10 cellular contexts compared by ENCODE assay signal in the genomic region with DNA sequence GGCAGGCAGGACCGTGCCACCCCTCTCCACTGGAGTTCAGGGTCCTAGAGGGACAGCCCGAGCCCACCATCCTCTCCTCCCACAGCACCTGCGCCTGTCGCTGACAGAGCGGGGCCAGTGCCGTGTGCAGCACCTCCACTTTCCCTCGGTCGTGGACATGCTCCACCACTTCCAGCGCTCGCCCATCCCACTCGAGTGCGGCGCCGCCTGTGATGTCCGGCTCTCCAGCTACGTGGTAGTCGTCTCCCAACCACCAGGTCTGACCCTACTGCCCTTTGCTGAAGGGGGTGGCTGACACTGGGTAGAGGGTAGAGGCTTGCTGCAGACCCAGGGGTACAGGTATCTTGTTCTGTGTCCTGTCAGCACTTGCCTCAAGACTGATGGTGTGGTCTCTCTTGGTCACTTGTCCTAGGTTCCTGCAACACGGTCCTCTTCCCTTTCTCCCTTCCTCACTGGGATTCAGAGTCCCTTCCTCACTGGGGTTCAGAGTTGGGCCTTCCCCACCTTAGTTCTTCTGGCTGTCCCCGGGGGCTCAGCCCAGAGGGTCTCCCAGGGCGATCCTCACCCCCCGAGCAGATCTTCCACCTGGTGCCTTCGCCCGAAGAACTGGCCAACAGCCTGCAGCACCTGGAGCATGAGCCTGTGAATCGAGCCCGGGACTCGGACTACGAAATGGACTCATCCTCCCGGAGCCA. TPM values are rescaled to one million over a fixed set of nuclear protein-coding genes. Genes with fewer than 3 reads are reported as not detected.
DNase-seq lines count a peak whose midpoint lies in the region; ATAC-seq and TF ChIP-seq lines count a peak whose summit lies in the region.
"Had no signal": no experiment of that assay in that cellular context is flagged by ENCODE, and none has a peak within 500 bp of the region (broad histone marks: within the 10 kb centered on the region; RNA-seq: fewer than 3 reads in every experiment).

No MANE protein-coding gene starts in this region.

- TF ChIP-seq CTCF in SU-DHL-6 (IDR thresholded peaks at IDR 0.05; ENCODE audit: insufficient read depth, low read length, poor library complexity, severe bottlenecking) (no peak), heart right ventricle (IDR thresholded peaks at IDR 0.05) (no peak), prostate gland (IDR thresholded peaks at IDR 0.05) (no peak)

- no peak for DNase-seq in GM23248
- DNase-seq in heart right ventricle: no peak
- DNase-seq in stimulated activated effector memory CD8-positive, alpha-beta T cell treated with anti-CD3 and anti-CD28 coated beads, Interleukin-12 subunit alpha, Interleukin-12 subunit beta, amount 100 ng/mL, for 72 hours (ENCODE audit: low spot score in 2 of 2): peak in 1 of 2 donors; percentile 48
- no peak for DNase-seq in stimulated activated naive CD4-positive, alpha-beta T cell treated with Interleukin-2 at 50 U/mL for 16 hours (lab: John Stamatoyannopoulos, UW)
- no peak for DNase-seq in prostate gland (ENCODE audit: low spot score)
- DNase-seq: DMS79 treated with DMSO at 0.1 percent for 48 hours, NCI-H748 treated with DMSO at 0.1 percent for 48 hours had no signal

- H3K36me3 Mint-ChIP-seq in stimulated activated effector memory CD8-positive, alpha-beta T cell treated with anti-CD3 and anti-CD28 coated beads, Interleukin-12 subunit alpha, Interleukin-12 subunit beta, amount 100 ng/mL, for 72 hours: peaks cover 91% of the 10 kb centered on the region

- H3K27ac ChIP-seq in GM23248 (0 out of 2 replicates have a peak overlapping the region, but pooled peaks have one; percentile 30), SU-DHL-6 (ENCODE audit: low read depth, low read length) (0 out of 2 replicates have a peak overlapping the region, but pooled peaks have one; percentile 46), heart right ventricle (peak overlapping the region in 9 of 10 donors; percentile 40 to 93 (median 79)), prostate gland (no peak overlapping the region)

- H3K36me3 ChIP-seq in GM23248 (ENCODE audit: low read depth) (peaks cover 44% of the 10 kb centered on the region), SU-DHL-6 (ENCODE audit: low read length) (peaks cover 3% of the 10 kb centered on the region; the same call in 1 of the 2 replicates), heart right ventricle (peaks cover 0 to 83% (median 16%) of the 10 kb centered on the region in 9 donors), prostate gland (peaks cover 6 to 10% of the 10 kb centered on the region in 2 donors)

- no peak overlapping the region for H3K4me3 ChIP-seq in GM23248
- no peak overlapping the region for H3K4me3 ChIP-seq in SU-DHL-6 (ENCODE audit: insufficient read depth, low read length, poor library complexity, severe bottlenecking)
- no peak overlapping the region for H3K4me3 ChIP-seq in heart right ventricle
- H3K4me3 ChIP-seq in prostate gland: no peak overlapping the region
- H3K4me3 ChIP-seq: pancreas had no signal

- H3K27ac Mint-ChIP-seq in stimulated activated effector memory CD8-positive, alpha-beta T cell treated with anti-CD3 and anti-CD28 coated beads, Interleukin-12 subunit alpha, Interleukin-12 subunit beta, amount 100 ng/mL, for 72 hours: peak overlapping the region; percentile 86

- no peak overlapping the region for H3K9ac ChIP-seq in GM23248
- H3K9ac ChIP-seq in SU-DHL-6 (ENCODE audit: low read length): no peak overlapping the region

- ATAC-seq in heart right ventricle (no peak), SK-N-SH treated with all-trans-retinoic acid at 6 μM for 48 hours (no peak)
- no peak for ATAC-seq in stimulated activated effector memory CD8-positive, alpha-beta T cell treated with anti-CD3 and anti-CD28 coated beads, Interleukin-12 subunit alpha, Interleukin-12 subunit beta, amount 100 ng/mL, for 72 hours
- ATAC-seq: pancreas had no signal

- H3K4me3 Mint-ChIP-seq in stimulated activated effector memory CD8-positive, alpha-beta T cell treated with anti-CD3 and anti-CD28 coated beads, Interleukin-12 subunit alpha, Interleukin-12 subunit beta, amount 100 ng/mL, for 72 hours: no peak overlapping the region

- H3K4me1 Mint-ChIP-seq in stimulated activated effector memory CD8-positive, alpha-beta T cell treated with anti-CD3 and anti-CD28 coated beads, Interleukin-12 subunit alpha, Interleukin-12 subunit beta, amount 100 ng/mL, for 72 hours: peaks cover 83% of the 10 kb centered on the region

- H3F3A ChIP-seq in GM23248 (ENCODE audit: insufficient read depth) (peaks cover 96% of the 10 kb centered on the region), SU-DHL-6 (ENCODE audit: insufficient read depth) (peaks cover 40% of the 10 kb centered on the region)

- no peak overlapping the region for H2AFZ ChIP-seq in GM23248
- no peak overlapping the region for H2AFZ ChIP-seq in SU-DHL-6 (ENCODE audit: low read depth, low read length, severe bottlenecking)

- TF ChIP-seq POLR2A in prostate gland (IDR thresholded peaks at IDR 0.05): no peak

- H4K20me1 ChIP-seq in GM23248 (ENCODE audit: insufficient read depth) (peaks cover 3% of the 10 kb centered on the region; the same call in 1 of the 2 replicates), SU-DHL-6 (ENCODE audit: low read depth, low read length) (no peaks in the 10 kb centered on the region; the same call in 1 of the 2 replicates)

- H3K79me2 ChIP-seq in GM23248 (ENCODE audit: insufficient read depth): peaks cover 63% of the 10 kb centered on the region
- peaks cover 12% of the 10 kb centered on the region; the same call in 1 of the 2 replicates for H3K79me2 ChIP-seq in SU-DHL-6 (ENCODE audit: insufficient read depth, low read length)

- in situ Hi-C loops in GM23248 (cut with MboI): no loop called here

- no peaks in the 10 kb centered on the region for H3K9me3 Mint-ChIP-seq in stimulated activated effector memory CD8-positive, alpha-beta T cell treated with anti-CD3 and anti-CD28 coated beads, Interleukin-12 subunit alpha, Interleukin-12 subunit beta, amount 100 ng/mL, for 72 hours

- H3K4me2 ChIP-seq in GM23248 (ENCODE audit: unreplicated experiment) (no peak overlapping the region), SU-DHL-6 (ENCODE audit: low read depth, low read length, poor library complexity, severe bottlenecking) (no peak overlapping the region)

- intact Hi-C loops in heart right ventricle (cut with DNase I) (loop anchor here in 2 of 10 donors (2.0 to 5.0 kb wide), 2 partner anchors 40 to 47 kb away; a partner anchor contains a TSS), prostate gland (cut with DNase I) (no loop called here)

- H3K4me1 ChIP-seq in GM23248 (ENCODE audit: insufficient read depth): peaks cover 19% of the 10 kb centered on the region
- H3K4me1 ChIP-seq in heart right ventricle: peaks cover 32 to 94% (median 92%) of the 10 kb centered on the region in 9 donors
- peaks cover 5% of the 10 kb centered on the region for H3K4me1 ChIP-seq in prostate gland (replicated peaks)

- no peaks in the 10 kb centered on the region for H3K9me2 ChIP-seq in GM23248 (ENCODE audit: insufficient read depth)
- H3K9me2 ChIP-seq in SU-DHL-6 (replicated peaks; ENCODE audit: insufficient read depth, low read length): no peaks in the 10 kb centered on the region

- H3K27me3 ChIP-seq in GM23248 (replicated peaks; ENCODE audit: insufficient read depth) (no peaks in the 10 kb centered on the region), SU-DHL-6 (ENCODE audit: low read length) (no peaks in the 10 kb centered on the region), heart right ventricle (no peaks in the 10 kb centered on the region), prostate gland (replicated peaks; ENCODE audit: insufficient read depth) (no peaks in the 10 kb centered on the region)
- H3K27me3 ChIP-seq: pancreas had no signal

- H3K9me3 ChIP-seq in GM23248 (ENCODE audit: low read depth) (no peaks in the 10 kb centered on the region), SU-DHL-6 (ENCODE audit: insufficient read depth, low read length) (no peaks in the 10 kb centered on the region), heart right ventricle (no peaks in the 10 kb centered on the region), prostate gland (no peaks in the 10 kb centered on the region)
- H3K9me3 ChIP-seq: pancreas had no signal

- 89% methylated on average over 21 to 28 of the region's 28 CpGs for WGBS in GM23248 (ENCODE audit: low coverage in 1 of 2, low lambda C conversion rate in 2 of 2, missing lambda C conversion rate in 2 of 2), 2 experiments
- WGBS in heart right ventricle, 2 donors: 87 to 88% methylated on average over 28 of the region's 28 CpGs
- WGBS in prostate gland: 87% methylated on average over 28 of the region's 28 CpGs

TF ChIP-seq in SK-N-SH treated with all-trans-retinoic acid at 6 μM for 48 hours, 23 proteins besides CTCF, POLR2A, EP300 and RAD21 (continues in another document):
- TF ChIP-seq ZFP30 (CRISPR knock-in tag; IDR thresholded peaks at IDR 0.05) (no peak), TOX (CRISPR knock-in tag; IDR thresholded peaks at IDR 0.05; ENCODE audit: borderline replicate concordance) (no peak), ISL1 (CRISPR knock-in tag; IDR thresholded peaks at IDR 0.05) (no peak), GLIS3 (CRISPR knock-in tag; IDR thresholded peaks at IDR 0.05) (no peak), ARNTL (CRISPR knock-in tag; IDR thresholded peaks at IDR 0.05; ENCODE audit: borderline replicate concordance, low read depth) (no peak), ZNF70 (CRISPR knock-in tag; IDR thresholded peaks at IDR 0.05) (no peak), TCF4 (CRISPR knock-in tag; IDR thresholded peaks at IDR 0.05; ENCODE audit: borderline replicate concordance) (no peak), ZFP3 (CRISPR knock-in tag; IDR thresholded peaks at IDR 0.05) (no peak)
- TF ChIP-seq, protein P1, sequence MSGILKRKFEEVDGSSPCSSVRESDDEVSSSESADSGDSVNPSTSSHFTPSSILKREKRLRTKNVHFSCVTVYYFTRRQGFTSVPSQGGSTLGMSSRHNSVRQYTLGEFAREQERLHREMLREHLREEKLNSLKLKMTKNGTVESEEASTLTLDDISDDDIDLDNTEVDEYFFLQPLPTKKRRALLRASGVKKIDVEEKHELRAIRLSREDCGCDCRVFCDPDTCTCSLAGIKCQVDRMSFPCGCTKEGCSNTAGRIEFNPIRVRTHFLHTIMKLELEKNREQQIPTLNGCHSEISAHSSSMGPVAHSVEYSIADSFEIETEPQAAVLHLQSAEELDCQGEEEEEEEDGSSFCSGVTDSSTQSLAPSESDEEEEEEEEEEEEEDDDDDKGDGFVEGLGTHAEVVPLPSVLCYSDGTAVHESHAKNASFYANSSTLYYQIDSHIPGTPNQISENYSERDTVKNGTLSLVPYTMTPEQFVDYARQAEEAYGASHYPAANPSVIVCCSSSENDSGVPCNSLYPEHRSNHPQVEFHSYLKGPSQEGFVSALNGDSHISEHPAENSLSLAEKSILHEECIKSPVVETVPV (CRISPR knock-in tag; IDR thresholded peaks at IDR 0.05): no peak

RNA-seq across cellular contexts. Expression of a gene that starts 42.0 kb away (rescaled TPM):
- total RNA-seq in GM23248 (2014; rRNA removed; shearing (Covaris generic)): 39.1 and 42.8 TPM in 2 replicates
- polyA plus RNA-seq in GM23248 (2016; fragmentation: Nextera tagmentation; extraction: Ambion mirVana) (9.2 and 9.4 TPM in 2 replicates), heart right ventricle (10 to 100 TPM in 1 of 2 donors, 1 to 10 TPM in 1; 9.9 to 11.5 TPM)
- total RNA-seq in heart right ventricle (10 to 100 TPM; 29.8 to 61.4 (median 39.0) TPM), prostate gland (10 to 100 TPM; 13.3 to 34.8 TPM)

Comparison
In these comparisons a context has a peak if more than half of its experiments do, and no peak if none do; other contexts are left out.
1. H3K27ac ChIP-seq: peak in GM23248 (single experiment), SU-DHL-6 (single experiment) and heart right ventricle (9 of 10); none in prostate gland (0 of 2).